In genomic region chr9:135103931-135104639, GRCh38 we compare ENCODE assay signal across 18 cellular contexts. TPM values are rescaled to one million over a fixed set of nuclear protein-coding genes. Genes with fewer than 3 reads are reported as not detected.
DNase-seq lines count a peak whose midpoint lies in the region; ATAC-seq and TF ChIP-seq lines count a peak whose summit lies in the region.
"Had no signal": no experiment of that assay in that cellular context is flagged by ENCODE, and none has a peak within 500 bp of the region (broad histone marks: within the 10 kb centered on the region; RNA-seq: fewer than 3 reads in every experiment).

No MANE protein-coding gene starts in this region.

- H3K4me3 Mint-ChIP-seq in endodermal cell, result no peak overlapping the region
- H3K4me3 Mint-ChIP-seq in natural killer cell treated with Interleukin-12 subunit alpha and Interleukin-12 subunit beta and Interleukin-15 and Interleukin-18, amount 100 ng/mL, for 72 hours, result no peak overlapping the region
- H3K4me3 Mint-ChIP-seq: CD8-positive, alpha-beta T cell had no signal

- no peaks in the 10 kb centered on the region for H3K4me1 ChIP-seq in endodermal cell (ENCODE audit: control insufficient read depth, insufficient read depth, low read length)

- peaks cover 3% of the 10 kb centered on the region for H3K36me3 Mint-ChIP-seq in endodermal cell (ENCODE audit: low read depth)
- H3K36me3 Mint-ChIP-seq in natural killer cell treated with Interleukin-12 subunit alpha and Interleukin-12 subunit beta and Interleukin-15 and Interleukin-18, amount 100 ng/mL, for 72 hours, result no peaks in the 10 kb centered on the region
- H3K36me3 Mint-ChIP-seq: CD8-positive, alpha-beta T cell had no signal

- TF ChIP-seq CTCF in WERI-Rb-1 (IDR thresholded peaks at IDR 0.05; ENCODE audit: low read depth, low read length), result no peak
- no peak for TF ChIP-seq CTCF in endodermal cell (conservative IDR thresholded peaks at IDR 0.05)

- ATAC-seq in natural killer cell treated with Interleukin-12 subunit alpha and Interleukin-12 subunit beta and Interleukin-15 and Interleukin-18, amount 100 ng/mL, for 72 hours, result no peak
- ATAC-seq: CD8-positive, alpha-beta T cell had no signal

- no peak overlapping the region for H3K9ac ChIP-seq in endodermal cell (ENCODE audit: extremely low read depth, low read length, poor library complexity, severe bottlenecking)
- H3K9ac ChIP-seq: BLaER1 had no signal

- no peaks in the 10 kb centered on the region for H3K9me3 Mint-ChIP-seq in endodermal cell
- no peaks in the 10 kb centered on the region for H3K9me3 Mint-ChIP-seq in natural killer cell treated with Interleukin-12 subunit alpha and Interleukin-12 subunit beta and Interleukin-15 and Interleukin-18, amount 100 ng/mL, for 72 hours
- H3K9me3 Mint-ChIP-seq: CD8-positive, alpha-beta T cell had no signal

- H3K36me3 ChIP-seq in WERI-Rb-1 (peaks cover 89% of the 10 kb centered on the region), endodermal cell (ENCODE audit: control insufficient read depth, insufficient read depth, low read length) (no peaks in the 10 kb centered on the region)
- H3K36me3 ChIP-seq: BLaER1 had no signal

- H3K27ac Mint-ChIP-seq in endodermal cell, result peak overlapping the region; percentile 49
- no peak overlapping the region for H3K27ac Mint-ChIP-seq in natural killer cell treated with Interleukin-12 subunit alpha and Interleukin-12 subunit beta and Interleukin-15 and Interleukin-18, amount 100 ng/mL, for 72 hours
- H3K27ac Mint-ChIP-seq: CD8-positive, alpha-beta T cell had no signal

- peak; percentile 51 for DNase-seq in NCI-H82 (lab: John Stamatoyannopoulos, UW)
- DNase-seq in NCI-H82 treated with DMSO at 0.1 percent for 48 hours (lab: John Stamatoyannopoulos, UW; ENCODE audit: unreplicated experiment), result no peak
- peak; percentile 83 for DNase-seq in WERI-Rb-1
- no peak for DNase-seq in endodermal cell
- DNase-seq in natural killer cell treated with Interleukin-12 subunit alpha and Interleukin-12 subunit beta and Interleukin-15 and Interleukin-18, amount 100 ng/mL, for 72 hours (ENCODE audit: low spot score), result no peak
- DNase-seq in NCI-H526 treated with DMSO at 0.1 percent for 48 hours (lab: John Stamatoyannopoulos, UW), result no peak
- no peak for DNase-seq in NCI-H2081 (lab: John Stamatoyannopoulos, UW)
- DNase-seq: CD8-positive, alpha-beta T cell; IMR-90; Karpas-422; MM.1S; NCI-H1092 treated with DMSO at 0.1 percent for 48 hours; NCI-H1694; NCI-H2107; NCI-H345; NCI-H526 had no signal

- no peaks in the 10 kb centered on the region for H3K27me3 Mint-ChIP-seq in endodermal cell (ENCODE audit: insufficient read depth)
- peaks cover 14 to 25% of the 10 kb centered on the region in 2 donors for H3K27me3 Mint-ChIP-seq in natural killer cell treated with Interleukin-12 subunit alpha and Interleukin-12 subunit beta and Interleukin-15 and Interleukin-18, amount 100 ng/mL, for 72 hours

- H3K4me1 Mint-ChIP-seq in endodermal cell, result peaks cover 28% of the 10 kb centered on the region
- H3K4me1 Mint-ChIP-seq in natural killer cell treated with Interleukin-12 subunit alpha and Interleukin-12 subunit beta and Interleukin-15 and Interleukin-18, amount 100 ng/mL, for 72 hours (ENCODE audit: low read depth in 2 of 2), result peaks cover 3 to 8% of the 10 kb centered on the region in 2 donors

- 93 to 99% methylated on average over 25 to 28 of the region's 28 CpGs for WGBS in endodermal cell (ENCODE audit: insufficient coverage in 1 of 2, insufficient read length in 1 of 2), 2 experiments

- peak overlapping the region; percentile 1; the same call in 1 of the 2 replicates for H3K4me3 ChIP-seq in WERI-Rb-1 (ENCODE audit: low read depth, low read length)
- no peak overlapping the region for H3K4me3 ChIP-seq in endodermal cell (ENCODE audit: low read length)
- H3K4me3 ChIP-seq: BLaER1 had no signal

- no peaks in the 10 kb centered on the region for H3K9me3 ChIP-seq in WERI-Rb-1 (ENCODE audit: severe bottlenecking)
- H3K9me3 ChIP-seq in endodermal cell (ENCODE audit: control insufficient read depth, low read length), result no peaks in the 10 kb centered on the region
- H3K9me3 ChIP-seq: BLaER1 had no signal

- peak overlapping the region; percentile 90 for H3K27ac ChIP-seq in WERI-Rb-1
- no peak overlapping the region for H3K27ac ChIP-seq in endodermal cell (ENCODE audit: low read depth, low read length)
- H3K27ac ChIP-seq: BLaER1 had no signal

- H3K27me3 ChIP-seq in WERI-Rb-1 (ENCODE audit: insufficient read depth, low read depth, severe bottlenecking) (no peaks in the 10 kb centered on the region), endodermal cell (ENCODE audit: control insufficient read depth, insufficient read depth, low read length, poor library complexity, severe bottlenecking) (no peaks in the 10 kb centered on the region)

RNA-seq across cellular contexts. Expression of gene OLFM1, which starts 16.6 kb away (rescaled TPM):
- 10 to 100 TPM; 11.0 to 23.2 TPM for total RNA-seq in endodermal cell
- 55.6 TPM for polyA plus RNA-seq in endodermal cell (2013, experiment 1 of 2)
- 51.7 TPM for polyA plus RNA-seq in endodermal cell (2013, experiment 2 of 2)
- total RNA-seq in natural killer cell treated with Interleukin-12 subunit alpha and Interleukin-12 subunit beta and Interleukin-15 and Interleukin-18, amount 100 ng/mL, for 72 hours, result not detected
- total RNA-seq: CD8-positive, alpha-beta T cell; HT-29 had no signal

Comparison
In these comparisons a context has a peak if more than half of its experiments do, and no peak if none do; other contexts are left out.
1. DNase-seq: peak in NCI-H82 (single experiment) and WERI-Rb-1 (single experiment); none in NCI-H82 treated with DMSO at 0.1 percent for 48 hours (single experiment), endodermal cell (single experiment), natural killer cell treated with Interleukin-12 subunit alpha and Interleukin-12 subunit beta and Interleukin-15 and Interleukin-18, amount 100 ng/mL, for 72 hours (single experiment), NCI-H526 treated with DMSO at 0.1 percent for 48 hours (single experiment) and NCI-H2081 (0 of 2).
2. RNA of gene OLFM1, which starts 16.6 kb away (total RNA-seq): 11.0 to 23.2 TPM in endodermal cell; not detected in natural killer cell treated with Interleukin-12 subunit alpha and Interleukin-12 subunit beta and Interleukin-15 and Interleukin-18, amount 100 ng/mL, for 72 hours; every median in the first group is over 10 times any median in the second.